ENCODE assay signal across 21 cellular contexts in the genomic region with DNA sequence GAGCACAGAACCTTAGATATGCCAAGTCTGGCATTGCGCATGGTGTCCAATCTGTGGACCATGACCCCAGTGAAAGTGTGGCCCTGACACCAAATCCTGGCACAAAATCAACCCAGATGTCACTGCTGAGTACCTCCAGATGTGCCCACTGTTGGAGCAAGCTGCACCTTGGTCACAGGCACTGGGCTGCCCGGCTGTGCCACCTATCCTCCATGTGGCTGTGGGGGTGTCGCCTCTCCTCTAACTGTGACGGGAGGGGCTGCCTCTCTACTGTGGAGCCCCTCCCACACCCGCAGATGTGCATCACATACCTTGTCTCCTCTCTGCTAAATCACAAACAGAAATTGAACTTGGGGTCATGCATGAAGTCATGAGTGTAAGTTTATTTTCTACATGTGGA. TPM values are rescaled to one million over a fixed set of nuclear protein-coding genes. Genes with fewer than 3 reads are reported as not detected.
"Had no signal": no experiment of that assay in that cellular context is flagged by ENCODE, and none has a peak within 500 bp of the region (broad histone marks: within the 10 kb centered on the region; RNA-seq: fewer than 3 reads in every experiment).

No MANE protein-coding gene starts in this region.

- H3K36me3 Mint-ChIP-seq: activated CD4-positive, alpha-beta memory T cell treated with anti-CD3 and anti-CD28 coated beads for 36 hours; activated naive CD4-positive, alpha-beta T cell treated with anti-CD3 and anti-CD28 coated beads, Interleukin-2, amount 10 ng/mL, durations not matched to agents 7 days and 5 days; immature natural killer cell had no signal

- ATAC-seq: stimulated activated naive CD8-positive, alpha-beta T cell treated with anti-CD3 and anti-CD28 coated beads, Interleukin-15, amount 100 ng/mL, for 72 hours; T-helper 17 cell had no signal

- H3K4me3 ChIP-seq: cardiac muscle cell, hepatocyte, transverse colon, vagina had no signal

- DNase-seq: activated CD4-positive, alpha-beta memory T cell treated with anti-CD3 and anti-CD28 coated beads for 36 hours; activated CD4-positive, alpha-beta T cell treated with anti-CD3 and anti-CD28 coated beads for 48 hours; activated effector memory CD4-positive, alpha-beta T cell treated with anti-CD3 and anti-CD28 coated beads, Interleukin-2, amount 50 U/mL, for 16 hours; activated naive CD4-positive, alpha-beta T cell treated with anti-CD3 and anti-CD28 coated beads, Interleukin-2, amount 10 ng/mL, durations not matched to agents 7 days and 5 days; activated T-cell treated with anti-CD3 and anti-CD28 coated beads for 4 hours; dermis blood vessel endothelial cell; effector CD8-positive, alpha-beta T cell; foreskin melanocyte; immature natural killer cell; mesenchymal stem cell; nephron progenitor cell; stimulated activated CD4-positive, alpha-beta T cell treated with anti-CD3 and anti-CD28 coated beads, Interleukin-12 subunit alpha, Interleukin-12 subunit beta, amount 100 ng/mL, for 4 hours; stimulated activated naive CD8-positive, alpha-beta T cell treated with anti-CD3 and anti-CD28 coated beads, Interleukin-15, amount 100 ng/mL, for 72 hours; SW 1271; T-helper 17 cell; transverse colon had no signal

- H3K4me1 Mint-ChIP-seq: activated naive CD4-positive, alpha-beta T cell treated with anti-CD3 and anti-CD28 coated beads, Interleukin-2, amount 10 ng/mL, durations not matched to agents 7 days and 5 days; immature natural killer cell; nephron progenitor cell; stimulated activated naive CD8-positive, alpha-beta T cell treated with anti-CD3 and anti-CD28 coated beads, Interleukin-15, amount 100 ng/mL, for 72 hours; T-helper 17 cell had no signal

- H3K9me3 ChIP-seq: transverse colon, vagina had no signal

- H3K4me3 Mint-ChIP-seq: activated CD4-positive, alpha-beta memory T cell treated with anti-CD3 and anti-CD28 coated beads for 36 hours; activated naive CD4-positive, alpha-beta T cell treated with anti-CD3 and anti-CD28 coated beads, Interleukin-2, amount 10 ng/mL, durations not matched to agents 7 days and 5 days; immature natural killer cell; nephron progenitor cell; stimulated activated naive CD8-positive, alpha-beta T cell treated with anti-CD3 and anti-CD28 coated beads, Interleukin-15, amount 100 ng/mL, for 72 hours; T-helper 17 cell had no signal

- H3K36me3 ChIP-seq: cardiac muscle cell, transverse colon, vagina had no signal

- H3K27ac Mint-ChIP-seq: activated CD4-positive, alpha-beta memory T cell treated with anti-CD3 and anti-CD28 coated beads for 36 hours; activated naive CD4-positive, alpha-beta T cell treated with anti-CD3 and anti-CD28 coated beads, Interleukin-2, amount 10 ng/mL, durations not matched to agents 7 days and 5 days; immature natural killer cell; nephron progenitor cell; stimulated activated naive CD8-positive, alpha-beta T cell treated with anti-CD3 and anti-CD28 coated beads, Interleukin-15, amount 100 ng/mL, for 72 hours; T-helper 17 cell had no signal

- H3K27me3 Mint-ChIP-seq: activated CD4-positive, alpha-beta memory T cell treated with anti-CD3 and anti-CD28 coated beads for 36 hours; activated naive CD4-positive, alpha-beta T cell treated with anti-CD3 and anti-CD28 coated beads, Interleukin-2, amount 10 ng/mL, durations not matched to agents 7 days and 5 days; stimulated activated naive CD8-positive, alpha-beta T cell treated with anti-CD3 and anti-CD28 coated beads, Interleukin-15, amount 100 ng/mL, for 72 hours; T-helper 17 cell had no signal

- H2AFZ ChIP-seq: hepatocyte had no signal

- H3K9me3 Mint-ChIP-seq: activated CD4-positive, alpha-beta memory T cell treated with anti-CD3 and anti-CD28 coated beads for 36 hours; immature natural killer cell; nephron progenitor cell had no signal

- H3K4me2 ChIP-seq: hepatocyte had no signal

- H3K27me3 ChIP-seq: cardiac muscle cell, hepatocyte, transverse colon, vagina had no signal

- H3K79me2 ChIP-seq: hepatocyte had no signal

- H3K27ac ChIP-seq: cardiac muscle cell, hepatocyte, transverse colon had no signal

RNA-seq across cellular contexts. Expression of a gene that starts 46.5 kb away (rescaled TPM):
- total RNA-seq: activated CD4-positive, alpha-beta memory T cell treated with anti-CD3 and anti-CD28 coated beads for 36 hours; dermis blood vessel endothelial cell; mononuclear cell; myocyte; T-helper 17 cell had no signal
- polyA plus RNA-seq: immature natural killer cell had no signal
